In genomic region chr15:55526559-55527036, GRCh38 we compare ENCODE assay signal across 1 cellular context.
TF ChIP-seq lines count a peak whose summit lies in the region.

No MANE protein-coding gene starts in this region.

TF ChIP-seq in HepG2, 621 proteins besides CTCF, POLR2A, EP300 and RAD21 (continued from another document and continues in another):
- TF ChIP-seq ZHX2 (IDR thresholded peaks at IDR 0.05; ENCODE audit: low read depth) (no peak), ZHX2 (CRISPR knock-in tag; IDR thresholded peaks at IDR 0.05; ENCODE audit: borderline replicate concordance) (no peak), ARNTL (CRISPR knock-in tag; IDR thresholded peaks at IDR 0.05) (no peak), KLF15 (CRISPR knock-in tag; IDR thresholded peaks at IDR 0.05; ENCODE audit: borderline replicate concordance) (no peak), MXD1 (CRISPR knock-in tag; IDR thresholded peaks at IDR 0.05) (0 out of 2 replicates have a peak, but pooled peaks have one; percentile 70), FOXC1 (CRISPR knock-in tag; IDR thresholded peaks at IDR 0.05; ENCODE audit: borderline replicate concordance) (no peak; the same call in 1 of the 2 replicates), FOXP4 (CRISPR knock-in tag; IDR thresholded peaks at IDR 0.05) (no peak), KAT2B (IDR thresholded peaks at IDR 0.05; ENCODE audit: borderline replicate concordance, low read depth, low read length) (no peak), ZNF282 (IDR thresholded peaks at IDR 0.05; ENCODE audit: partially characterized antibody) (no peak), TCF12 (IDR thresholded peaks at IDR 0.05) (no peak), TCF12 (CRISPR knock-in tag; IDR thresholded peaks at IDR 0.05) (no peak), ZNF614 (CRISPR knock-in tag; IDR thresholded peaks at IDR 0.05; ENCODE audit: borderline replicate concordance) (0 out of 2 replicates have a peak, but pooled peaks have one; percentile 53), ELK4 (CRISPR knock-in tag; IDR thresholded peaks at IDR 0.05; ENCODE audit: borderline replicate concordance) (no peak), NCOA1 (CRISPR knock-in tag; IDR thresholded peaks at IDR 0.05) (no peak), RFX5 (IDR thresholded peaks at IDR 0.05; ENCODE audit: low read depth, low read length) (no peak), MIER2 (CRISPR knock-in tag; IDR thresholded peaks at IDR 0.05) (no peak), RNF2 (conservative IDR thresholded peaks at IDR 0.05; ENCODE audit: low read depth) (peak; percentile 74; the same call in 1 of the 2 replicates), STAT5B (CRISPR knock-in tag; IDR thresholded peaks at IDR 0.05) (no peak), ZNF577 (CRISPR knock-in tag; IDR thresholded peaks at IDR 0.05; ENCODE audit: borderline replicate concordance, low read depth) (no peak), ZFY (CRISPR knock-in tag; IDR thresholded peaks at IDR 0.05) (peak; percentile 66), SMAD9 (CRISPR knock-in tag; IDR thresholded peaks at IDR 0.05) (no peak), ZNF20 (CRISPR knock-in tag; IDR thresholded peaks at IDR 0.05) (no peak), MTF1 (CRISPR knock-in tag; IDR thresholded peaks at IDR 0.05) (no peak), ZNF484 (CRISPR knock-in tag; IDR thresholded peaks at IDR 0.05; ENCODE audit: borderline replicate concordance, low read depth) (no peak), ZNF546 (CRISPR knock-in tag; conservative IDR thresholded peaks at IDR 0.05) (no peak), SMARCE1 (IDR thresholded peaks at IDR 0.05; ENCODE audit: borderline replicate concordance) (no peak), TAF15 (IDR thresholded peaks at IDR 0.05; ENCODE audit: low read depth, low read length, poor library complexity, severe bottlenecking) (no peak), ZNF7 (CRISPR knock-in tag; IDR thresholded peaks at IDR 0.05) (no peak), SRSF9 (IDR thresholded peaks at IDR 0.05; ENCODE audit: borderline replicate concordance, insufficient read depth, low read depth, low read length, poor library complexity, severe bottlenecking) (no peak), ZFP62 (CRISPR knock-in tag; IDR thresholded peaks at IDR 0.05) (no peak), PAWR (CRISPR knock-in tag; IDR thresholded peaks at IDR 0.05; ENCODE audit: borderline replicate concordance) (no peak), ZNF781 (CRISPR knock-in tag; IDR thresholded peaks at IDR 0.05; ENCODE audit: borderline replicate concordance, not compliant biosample characterization) (no peak), NFIC (IDR thresholded peaks at IDR 0.05; ENCODE audit: low read length) (no peak), ZFP36L2 (CRISPR knock-in tag; IDR thresholded peaks at IDR 0.05) (no peak), ZFP91 (CRISPR knock-in tag; IDR thresholded peaks at IDR 0.05; ENCODE audit: borderline replicate concordance) (no peak), ZNF30 (CRISPR knock-in tag; IDR thresholded peaks at IDR 0.05) (no peak), ERF (CRISPR knock-in tag; IDR thresholded peaks at IDR 0.05) (peak; percentile 46; the same call in 1 of the 2 replicates), ZIK1 (CRISPR knock-in tag; IDR thresholded peaks at IDR 0.05; ENCODE audit: borderline replicate concordance, low read depth) (no peak), HNF4G (IDR thresholded peaks at IDR 0.05; ENCODE audit: borderline replicate concordance, low read depth, low read length) (no peak), HNF4G (CRISPR knock-in tag; IDR thresholded peaks at IDR 0.05; ENCODE audit: borderline replicate concordance, low read depth) (no peak), ZMYM3 (CRISPR knock-in tag; IDR thresholded peaks at IDR 0.05) (no peak), SNRNP70 (IDR thresholded peaks at IDR 0.05; ENCODE audit: low read depth, low read length) (no peak), BCL6 (CRISPR knock-in tag; IDR thresholded peaks at IDR 0.05) (no peak), MTF2 (CRISPR knock-in tag; IDR thresholded peaks at IDR 0.05; ENCODE audit: borderline replicate concordance) (no peak), THAP8 (CRISPR knock-in tag; IDR thresholded peaks at IDR 0.05; ENCODE audit: borderline replicate concordance) (no peak), TEAD2 (CRISPR knock-in tag; IDR thresholded peaks at IDR 0.05) (no peak), ZNF552 (CRISPR knock-in tag; IDR thresholded peaks at IDR 0.05; ENCODE audit: borderline replicate concordance) (no peak), GZF1 (CRISPR knock-in tag; IDR thresholded peaks at IDR 0.05) (0 out of 2 replicates have a peak, but pooled peaks have one; percentile 23), MAF1 (CRISPR knock-in tag; IDR thresholded peaks at IDR 0.05; ENCODE audit: borderline replicate concordance) (no peak), PCBP2 (optimal IDR thresholded peaks at IDR 0.05; ENCODE audit: low read depth, low read length, poor library complexity, severe bottlenecking) (no peak), NR2C2 (CRISPR knock-in tag; IDR thresholded peaks at IDR 0.05; ENCODE audit: borderline replicate concordance) (no peak), KLF6 (CRISPR knock-in tag; IDR thresholded peaks at IDR 0.05) (no peak), NFE2 (CRISPR knock-in tag; IDR thresholded peaks at IDR 0.05) (no peak), SALL2 (CRISPR knock-in tag; IDR thresholded peaks at IDR 0.05) (no peak), ZNF691 (CRISPR knock-in tag; IDR thresholded peaks at IDR 0.05; ENCODE audit: borderline replicate concordance, low read depth) (peak; percentile 95), ZBTB10 (CRISPR knock-in tag; IDR thresholded peaks at IDR 0.05; ENCODE audit: borderline replicate concordance) (no peak), MLLT10 (CRISPR knock-in tag; IDR thresholded peaks at IDR 0.05) (no peak), ZNF761 (CRISPR knock-in tag; conservative IDR thresholded peaks at IDR 0.05) (no peak)
